ENCODE assay signal across 12 cellular contexts in genomic region chr10:30028452-30029045, GRCh38. TPM values are rescaled to one million over a fixed set of nuclear protein-coding genes. Genes with fewer than 3 reads are reported as not detected.
DNase-seq lines count a peak whose midpoint lies in the region; ATAC-seq and TF ChIP-seq lines count a peak whose summit lies in the region.
"Had no signal": no experiment of that assay in that cellular context is flagged by ENCODE, and none has a peak within 500 bp of the region (broad histone marks: within the 10 kb centered on the region; RNA-seq: fewer than 3 reads in every experiment).

No MANE protein-coding gene starts in this region.

- H3K9me2 ChIP-seq in Loucy (replicated peaks; ENCODE audit: low read depth, low read length), result no peaks in the 10 kb centered on the region

- peak overlapping the region; percentile 95 for H3K4me2 ChIP-seq in Loucy (ENCODE audit: low read depth, low read length, poor library complexity, severe bottlenecking)

- H3K9me3 ChIP-seq in Loucy (ENCODE audit: insufficient read depth, low read depth, low read length) (no peaks in the 10 kb centered on the region), right atrium auricular region (no peaks in the 10 kb centered on the region), WERI-Rb-1 (ENCODE audit: severe bottlenecking) (no peaks in the 10 kb centered on the region)

- peaks cover 70% of the 10 kb centered on the region for H3K4me1 Mint-ChIP-seq in activated T-helper 2 cell treated with anti-CD3 and anti-CD28 coated beads, Interferon-gamma antibody, Interleukin-2, Interleukin-4, amounts not matched to agents 10 μg/mL and 5 μg/mL and 100 μg/mL, durations not matched to agents 14 hours and 24 hours and 36 hours (ENCODE audit: low read depth)
- peaks cover 19 to 30% of the 10 kb centered on the region in 2 donors for H3K4me1 Mint-ChIP-seq in stimulated activated naive B cell treated with anti-CD40 and anti-IgM and Interleukin-4, amounts not matched to agents 10 μg/mL and 1 μg/mL and 100 μg/mL, for 72 hours

- no peaks in the 10 kb centered on the region for H4K20me1 ChIP-seq in Loucy (ENCODE audit: insufficient read depth, low read length, poor library complexity, severe bottlenecking)

- no peaks in the 10 kb centered on the region for H3K36me3 ChIP-seq in Loucy (ENCODE audit: insufficient read depth, low read length)
- H3K36me3 ChIP-seq in right atrium auricular region, result peaks cover 33% of the 10 kb centered on the region
- H3K36me3 ChIP-seq in WERI-Rb-1, result no peaks in the 10 kb centered on the region
- H3K36me3 ChIP-seq: brain microvascular endothelial cell had no signal

- H3K4me3 ChIP-seq in Loucy (ENCODE audit: low read length, poor library complexity, severe bottlenecking), result peak overlapping the region; percentile 74
- no peak overlapping the region for H3K4me3 ChIP-seq in right atrium auricular region
- no peak overlapping the region for H3K4me3 ChIP-seq in WERI-Rb-1 (ENCODE audit: low read depth, low read length)

- no peaks in the 10 kb centered on the region; the same call in 1 of the 2 replicates for H3F3A ChIP-seq in Loucy (ENCODE audit: low read depth)

- H2AFZ ChIP-seq in Loucy (ENCODE audit: low read length), result no peak overlapping the region

- peak overlapping the region; percentile 77 for H3K9ac ChIP-seq in Loucy (ENCODE audit: low read depth, low read length, poor library complexity, severe bottlenecking)

- H3K27me3 Mint-ChIP-seq in activated T-helper 2 cell treated with anti-CD3 and anti-CD28 coated beads, Interferon-gamma antibody, Interleukin-2, Interleukin-4, amounts not matched to agents 10 μg/mL and 5 μg/mL and 100 μg/mL, durations not matched to agents 14 hours and 24 hours and 36 hours (ENCODE audit: low read depth), result no peaks in the 10 kb centered on the region
- H3K27me3 Mint-ChIP-seq in stimulated activated naive B cell treated with anti-CD40 and anti-IgM and Interleukin-4, amounts not matched to agents 10 μg/mL and 1 μg/mL and 100 μg/mL, for 72 hours, result peaks cover 0 to 4% of the 10 kb centered on the region in 2 donors

- H3K27me3 ChIP-seq in Loucy (ENCODE audit: insufficient read depth, low read length, poor library complexity, severe bottlenecking) (no peaks in the 10 kb centered on the region), right atrium auricular region (no peaks in the 10 kb centered on the region), WERI-Rb-1 (ENCODE audit: insufficient read depth, low read depth, severe bottlenecking) (no peaks in the 10 kb centered on the region)
- H3K27me3 ChIP-seq: brain microvascular endothelial cell had no signal

- peak overlapping the region; percentile 15 to 38 for H3K27ac ChIP-seq in right atrium auricular region
- no peak overlapping the region for H3K27ac ChIP-seq in WERI-Rb-1
- H3K27ac ChIP-seq: brain microvascular endothelial cell had no signal

- ATAC-seq in stimulated activated naive B cell treated with anti-CD40 and anti-IgM and Interleukin-4, amounts not matched to agents 10 μg/mL and 1 μg/mL and 100 μg/mL, for 72 hours (replicated peaks), result no peak
- ATAC-seq in GM21367 (IDR thresholded peaks at IDR 0.05; ENCODE audit: unreplicated experiment) (no peak), HG03025 (IDR thresholded peaks at IDR 0.05; ENCODE audit: low FRiP score, unreplicated experiment) (no peak)

- H3K9me3 Mint-ChIP-seq in activated T-helper 2 cell treated with anti-CD3 and anti-CD28 coated beads, Interferon-gamma antibody, Interleukin-2, Interleukin-4, amounts not matched to agents 10 μg/mL and 5 μg/mL and 100 μg/mL, durations not matched to agents 14 hours and 24 hours and 36 hours, result no peaks in the 10 kb centered on the region
- H3K9me3 Mint-ChIP-seq in stimulated activated naive B cell treated with anti-CD40 and anti-IgM and Interleukin-4, amounts not matched to agents 10 μg/mL and 1 μg/mL and 100 μg/mL, for 72 hours, result no peaks in the 10 kb centered on the region

- peaks cover 40% of the 10 kb centered on the region for H3K36me3 Mint-ChIP-seq in activated T-helper 2 cell treated with anti-CD3 and anti-CD28 coated beads, Interferon-gamma antibody, Interleukin-2, Interleukin-4, amounts not matched to agents 10 μg/mL and 5 μg/mL and 100 μg/mL, durations not matched to agents 14 hours and 24 hours and 36 hours (ENCODE audit: low read depth)
- no peaks in the 10 kb centered on the region for H3K36me3 Mint-ChIP-seq in stimulated activated naive B cell treated with anti-CD40 and anti-IgM and Interleukin-4, amounts not matched to agents 10 μg/mL and 1 μg/mL and 100 μg/mL, for 72 hours

- H3K4me3 Mint-ChIP-seq in activated T-helper 2 cell treated with anti-CD3 and anti-CD28 coated beads, Interferon-gamma antibody, Interleukin-2, Interleukin-4, amounts not matched to agents 10 μg/mL and 5 μg/mL and 100 μg/mL, durations not matched to agents 14 hours and 24 hours and 36 hours (ENCODE audit: low read depth), result peak overlapping the region; percentile 97
- peak overlapping the region; percentile 73 to 83 for H3K4me3 Mint-ChIP-seq in stimulated activated naive B cell treated with anti-CD40 and anti-IgM and Interleukin-4, amounts not matched to agents 10 μg/mL and 1 μg/mL and 100 μg/mL, for 72 hours

- H3K4me1 ChIP-seq in Loucy (ENCODE audit: insufficient read depth, low read length, poor library complexity, severe bottlenecking) (peaks cover 57% of the 10 kb centered on the region), right atrium auricular region (peaks cover 0 to 49% of the 10 kb centered on the region in 2 donors)

- H3K79me2 ChIP-seq in Loucy (ENCODE audit: insufficient read depth, low read length), result peaks cover 15% of the 10 kb centered on the region

- no peak for DNase-seq in activated T-helper 2 cell treated with anti-CD3 and anti-CD28 coated beads, Interferon-gamma antibody, Interleukin-2, Interleukin-4, amounts not matched to agents 10 μg/mL and 5 μg/mL and 100 μg/mL, durations not matched to agents 14 hours and 24 hours and 36 hours (ENCODE audit: low spot score)
- DNase-seq in right atrium auricular region (ENCODE audit: low spot score) (no peak), COLO829 (ENCODE audit: low spot score) (no peak), WERI-Rb-1 (no peak)
- DNase-seq in stimulated activated naive B cell treated with anti-CD40 and anti-IgM and Interleukin-4, amounts not matched to agents 10 μg/mL and 1 μg/mL and 100 μg/mL, for 72 hours, result no peak
- DNase-seq: brain microvascular endothelial cell, H7, NCI-H1105, NCI-H526 had no signal

- intact Hi-C loops in activated T-helper 2 cell treated with anti-CD3 and anti-CD28 coated beads, Interferon-gamma antibody, Interleukin-2, Interleukin-4, amounts not matched to agents 10 μg/mL and 5 μg/mL and 100 μg/mL, durations not matched to agents 14 hours and 24 hours and 36 hours (cut with micrococcal nuclease), result loop anchor here (5.0 kb wide), 2 partner anchors 319 to 409 kb away; partner anchors contain the start of gene MTPAP

- TF ChIP-seq CTCF in Loucy (conservative IDR thresholded peaks at IDR 0.05; ENCODE audit: low read length) (no peak), right atrium auricular region (IDR thresholded peaks at IDR 0.05) (no peak), WERI-Rb-1 (IDR thresholded peaks at IDR 0.05; ENCODE audit: low read depth, low read length) (no peak)

- H3K27ac Mint-ChIP-seq in activated T-helper 2 cell treated with anti-CD3 and anti-CD28 coated beads, Interferon-gamma antibody, Interleukin-2, Interleukin-4, amounts not matched to agents 10 μg/mL and 5 μg/mL and 100 μg/mL, durations not matched to agents 14 hours and 24 hours and 36 hours, result peak overlapping the region; percentile 91
- no peak overlapping the region for H3K27ac Mint-ChIP-seq in stimulated activated naive B cell treated with anti-CD40 and anti-IgM and Interleukin-4, amounts not matched to agents 10 μg/mL and 1 μg/mL and 100 μg/mL, for 72 hours

RNA-seq across cellular contexts. Expression of gene JCAD, which starts 30.8 kb away (rescaled TPM):
- 3.4 and 3.7 TPM in 2 replicates for total RNA-seq in activated T-helper 2 cell treated with anti-CD3 and anti-CD28 coated beads, Interferon-gamma antibody, Interleukin-2, Interleukin-4, amounts not matched to agents 10 μg/mL and 5 μg/mL and 100 μg/mL, durations not matched to agents 14 hours and 24 hours and 36 hours
- 10 to 100 TPM; 34.1 to 39.8 TPM for total RNA-seq in right atrium auricular region
